In genomic region chr3:45112939-45113338, GRCh38 we compare ENCODE assay signal across 17 cellular contexts. TPM values are rescaled to one million over a fixed set of nuclear protein-coding genes. Genes with fewer than 3 reads are reported as not detected.
DNase-seq lines count a peak whose midpoint lies in the region; ATAC-seq and TF ChIP-seq lines count a peak whose summit lies in the region.
"Had no signal": no experiment of that assay in that cellular context is flagged by ENCODE, and none has a peak within 500 bp of the region (broad histone marks: within the 10 kb centered on the region; RNA-seq: fewer than 3 reads in every experiment).

No MANE protein-coding gene starts in this region.

- POLR2A ChIA-PET in naive thymus-derived CD4-positive, alpha-beta T cell (lab: Charles Lee): no interaction called here

- DNase-seq in AG10803 (ENCODE audit: low read depth) (peak; percentile 75), M059J (ENCODE audit: low read depth) (peak; percentile 66), epithelial cell of prostate (ENCODE audit: low read depth, low spot score) (no peak), caudate nucleus (lab: John Stamatoyannopoulos, UW) (no peak), brain microvascular endothelial cell (no peak), T-helper 17 cell (no peak)
- DNase-seq in naive thymus-derived CD4-positive, alpha-beta T cell: no peak
- DNase-seq: activated CD4-positive, CD25-positive, alpha-beta regulatory T cell; activated T-cell treated with anti-CD3 and anti-CD28 coated beads, Interleukin-2, amount 50 U/mL, for 4 hours; effector memory CD4-positive, alpha-beta T cell; NCI-H1417 treated with DMSO at 0.1 percent for 48 hours; ovary; stimulated activated CD4-positive, alpha-beta T cell treated with anti-CD3 and anti-CD28 coated beads, Interleukin-2, amount 100 ng/mL, for 24 hours had no signal

- peaks cover 32 to 77% (median 72%) of the 10 kb centered on the region in 7 donors for H3K4me1 Mint-ChIP-seq in naive thymus-derived CD4-positive, alpha-beta T cell
- peaks cover 35% of the 10 kb centered on the region for H3K4me1 Mint-ChIP-seq in T-helper 17 cell

- H3K4me1 ChIP-seq in naive thymus-derived CD4-positive, alpha-beta T cell (ENCODE audit: control insufficient read depth in 2 of 2, insufficient read depth in 2 of 2, low read length in 2 of 2): peaks cover 25 to 53% of the 10 kb centered on the region in 2 donors

- H3K4me3 ChIP-seq in AG10803 (ENCODE audit: low read length): no peak overlapping the region
- no peak overlapping the region for H3K4me3 ChIP-seq in naive thymus-derived CD4-positive, alpha-beta T cell (ENCODE audit: low read length)
- no peak overlapping the region for H3K4me3 ChIP-seq in brain microvascular endothelial cell (ENCODE audit: low read depth, low read length)
- H3K4me3 ChIP-seq: ovary, SK-N-MC had no signal

- H3K36me3 Mint-ChIP-seq in naive thymus-derived CD4-positive, alpha-beta T cell: peaks cover 0 to 31% (median 0%) of the 10 kb centered on the region in 5 donors
- H3K36me3 Mint-ChIP-seq in T-helper 17 cell (ENCODE audit: low read depth): peaks cover 2% of the 10 kb centered on the region
- H3K36me3 Mint-ChIP-seq: stimulated activated effector memory CD8-positive, alpha-beta T cell treated with anti-CD3 and anti-CD28 coated beads, Interleukin-12 subunit alpha, Interleukin-12 subunit beta, amount 100 ng/mL, for 72 hours had no signal

- H3K27me3 ChIP-seq in naive thymus-derived CD4-positive, alpha-beta T cell (ENCODE audit: control insufficient read depth in 2 of 2, insufficient read depth in 2 of 2, low read length in 2 of 2): no peaks in the 10 kb centered on the region
- no peaks in the 10 kb centered on the region for H3K27me3 ChIP-seq in brain microvascular endothelial cell (replicated peaks)
- H3K27me3 ChIP-seq: ovary had no signal

- intact Hi-C loops in naive thymus-derived CD4-positive, alpha-beta T cell (cut with micrococcal nuclease): loop anchor here in 1 of 2 donors (5.0 kb wide), 2 partner anchors 34 to 114 kb away; partner anchors contain the start of genes CDCP1 and TMEM158

- TF ChIP-seq CTCF in AG10803 (conservative IDR thresholded peaks at IDR 0.05; ENCODE audit: low read length) (no peak), brain microvascular endothelial cell (IDR thresholded peaks at IDR 0.05; ENCODE audit: low read depth, low read length, missing control alignments) (no peak)

- no peaks in the 10 kb centered on the region for H3K9me3 ChIP-seq in naive thymus-derived CD4-positive, alpha-beta T cell (ENCODE audit: control insufficient read depth in 2 of 3, low read length in 3 of 3)
- H3K9me3 ChIP-seq in T-helper 17 cell (ENCODE audit: control insufficient read depth, low read length, poor library complexity, severe bottlenecking): no peaks in the 10 kb centered on the region
- H3K9me3 ChIP-seq: ovary had no signal

- peaks cover 0 to 2% (median 0%) of the 10 kb centered on the region in 11 donors for H3K9me3 Mint-ChIP-seq in naive thymus-derived CD4-positive, alpha-beta T cell
- H3K9me3 Mint-ChIP-seq: activated T-cell treated with anti-CD3 and anti-CD28 coated beads, Interleukin-2, amount 50 U/mL, for 4 hours; stimulated activated effector memory CD8-positive, alpha-beta T cell treated with anti-CD3 and anti-CD28 coated beads, Interleukin-12 subunit alpha, Interleukin-12 subunit beta, amount 100 ng/mL, for 72 hours had no signal

- peaks cover 0 to 31% (median 0%) of the 10 kb centered on the region in 5 donors for H3K27me3 Mint-ChIP-seq in naive thymus-derived CD4-positive, alpha-beta T cell
- H3K27me3 Mint-ChIP-seq in T-helper 17 cell: no peaks in the 10 kb centered on the region

- CTCF ChIA-PET in naive thymus-derived CD4-positive, alpha-beta T cell (lab: Charles Lee): interaction anchor here (1.1 kb wide), 1 partner anchor 97 kb away, joined by 6 read pairs; no protein-coding TSS in a partner anchor

- H3K27ac ChIP-seq in epithelial cell of prostate: peak overlapping the region; percentile 8
- no peak overlapping the region for H3K27ac ChIP-seq in naive thymus-derived CD4-positive, alpha-beta T cell (ENCODE audit: low read depth, low read length)
- H3K27ac ChIP-seq in caudate nucleus (ENCODE audit: low read depth, low read length): no peak overlapping the region
- H3K27ac ChIP-seq in brain microvascular endothelial cell: no peak overlapping the region
- H3K27ac ChIP-seq: C4-2B, ovary, SK-N-MC had no signal

- in situ Hi-C loops in brain microvascular endothelial cell (cut with HindIII; ENCODE audit: low pct_ligation_motif_present, low sequenced_read_pairs): no loop called here

- no peaks in the 10 kb centered on the region for H3K36me3 ChIP-seq in naive thymus-derived CD4-positive, alpha-beta T cell (ENCODE audit: control insufficient read depth in 2 of 3, insufficient read depth in 3 of 3, low read length in 3 of 3)
- no peaks in the 10 kb centered on the region for H3K36me3 ChIP-seq in brain microvascular endothelial cell (replicated peaks)
- H3K36me3 ChIP-seq: ovary had no signal

- peak overlapping the region in 3 of 10 donors; percentile 13 to 29 (median 20) for H3K4me3 Mint-ChIP-seq in naive thymus-derived CD4-positive, alpha-beta T cell
- no peak overlapping the region for H3K4me3 Mint-ChIP-seq in T-helper 17 cell
- H3K4me3 Mint-ChIP-seq: activated T-cell treated with anti-CD3 and anti-CD28 coated beads, Interleukin-2, amount 50 U/mL, for 4 hours; stimulated activated effector memory CD8-positive, alpha-beta T cell treated with anti-CD3 and anti-CD28 coated beads, Interleukin-12 subunit alpha, Interleukin-12 subunit beta, amount 100 ng/mL, for 72 hours had no signal

- H3K27ac Mint-ChIP-seq in naive thymus-derived CD4-positive, alpha-beta T cell: peak overlapping the region in 6 of 9 donors; percentile 2 to 95 (median 37)
- H3K27ac Mint-ChIP-seq in T-helper 17 cell: no peak overlapping the region
- H3K27ac Mint-ChIP-seq: stimulated activated effector memory CD8-positive, alpha-beta T cell treated with anti-CD3 and anti-CD28 coated beads, Interleukin-12 subunit alpha, Interleukin-12 subunit beta, amount 100 ng/mL, for 72 hours had no signal

- no peak for ATAC-seq in naive thymus-derived CD4-positive, alpha-beta T cell
- ATAC-seq in GM19455 (IDR thresholded peaks at IDR 0.05; ENCODE audit: unreplicated experiment) (no peak), T-helper 17 cell (no peak)
- ATAC-seq: stimulated activated effector memory CD8-positive, alpha-beta T cell treated with anti-CD3 and anti-CD28 coated beads, Interleukin-12 subunit alpha, Interleukin-12 subunit beta, amount 100 ng/mL, for 72 hours had no signal

RNA-seq across cellular contexts. Expression of gene CDCP1, which starts 33.2 kb away (rescaled TPM):
- 23.7 and 33.5 TPM in 2 replicates for total RNA-seq in M059J (2014; rRNA removed; shearing (Covaris generic))
- total RNA-seq in naive thymus-derived CD4-positive, alpha-beta T cell: 1 to 10 TPM in 2 of 5 experiments, under 1 TPM in 3; 0.05 to 7.2 (median 0.81) TPM
- polyA plus RNA-seq in naive thymus-derived CD4-positive, alpha-beta T cell: 1 to 10 TPM in 1 of 2 donors, under 1 TPM in 1; 0.21 to 1.0 TPM
- total RNA-seq in T-helper 17 cell: under 1 TPM; 0.31 to 0.32 TPM

Comparison
In these comparisons a context has a peak if more than half of its experiments do, and no peak if none do; other contexts are left out.
1. DNase-seq: peak in AG10803 (single experiment) and M059J (single experiment); none in epithelial cell of prostate (single experiment), naive thymus-derived CD4-positive, alpha-beta T cell (0 of 9), caudate nucleus (0 of 61), brain microvascular endothelial cell (single experiment) and T-helper 17 cell (0 of 3).